Comparison of ENCODE assay signal across 32 cellular contexts in the genomic region with DNA sequence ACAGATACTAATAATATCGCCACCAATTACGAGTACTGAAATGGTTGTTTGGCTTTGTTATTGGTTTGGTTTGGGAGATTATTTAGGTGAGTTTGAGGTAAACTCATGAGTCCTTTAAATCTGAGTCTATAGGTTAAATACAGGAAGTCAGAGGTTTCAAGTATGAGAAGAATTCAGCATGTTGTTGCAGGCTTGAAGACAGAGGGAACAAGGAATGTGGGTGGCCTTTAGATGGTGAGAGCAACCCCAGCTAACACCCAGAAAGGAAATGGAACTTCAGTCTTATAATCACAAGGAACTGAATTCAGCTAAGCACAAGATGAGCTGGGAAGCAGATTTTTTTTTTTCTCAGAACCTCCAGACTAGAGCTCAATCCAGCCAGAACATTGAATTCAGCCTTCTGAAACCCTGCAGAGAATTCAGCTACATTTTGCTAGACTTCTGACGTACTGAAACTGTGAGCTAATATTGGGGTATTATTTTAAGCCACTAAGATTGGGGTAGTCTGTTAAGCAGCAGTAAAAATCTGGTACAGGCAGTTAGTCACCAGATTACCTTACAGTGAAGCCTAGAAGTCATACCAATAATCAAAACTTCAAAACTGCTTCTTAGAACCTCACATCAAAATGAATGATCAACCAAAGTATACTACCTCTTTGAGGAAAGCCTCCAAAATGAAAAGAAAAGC.
A peak's percentile ranks its signal among the peaks of the same experiment; 100 is the strongest.
DNase-seq lines count a peak whose midpoint lies in the region; ATAC-seq and TF ChIP-seq lines count a peak whose summit lies in the region.
"Had no signal": no experiment of that assay in that cellular context is flagged by ENCODE, and none has a peak within 500 bp of the region (broad histone marks: within the 10 kb centered on the region; RNA-seq: fewer than 3 reads in every experiment).

No MANE protein-coding gene starts in this region.

- H3K4me3 ChIP-seq in epithelial cell of esophagus (ENCODE audit: low read length) = no peak overlapping the region
- no peak overlapping the region for H3K4me3 ChIP-seq in mesenchymal stem cell (ENCODE audit: insufficient read depth in 1 of 2, low read depth in 1 of 2, low read length in 2 of 2)
- no peak overlapping the region for H3K4me3 ChIP-seq in BE2C (ENCODE audit: low read depth, low read length)
- no peak overlapping the region for H3K4me3 ChIP-seq in PC-3 (ENCODE audit: low read length)
- no peak overlapping the region for H3K4me3 ChIP-seq in transverse colon
- H3K4me3 ChIP-seq: BLaER1 treated with 17β-estradiol and CSF1 and Interleukin-3, amounts not matched to agents 10 nM and 100 nM; body of pancreas; colonic mucosa; HAP-1; pancreas; testis; uterus had no signal

- H2AK5ac ChIP-seq in mesenchymal stem cell (ENCODE audit: low read length, severe bottlenecking) = no peak overlapping the region

- H2BK12ac ChIP-seq in mesenchymal stem cell (ENCODE audit: low read length in 2 of 2) = no peak overlapping the region

- H3K79me1 ChIP-seq in mesenchymal stem cell (replicated peaks; ENCODE audit: low read length, poor library complexity, severe bottlenecking) = no peaks in the 10 kb centered on the region

- no peaks in the 10 kb centered on the region for H3K36me3 ChIP-seq in mesenchymal stem cell (ENCODE audit: control insufficient read depth in 1 of 2, insufficient read depth in 2 of 2, low read depth in 1 of 2, low read length in 2 of 2)
- H3K36me3 ChIP-seq in BE2C = no peaks in the 10 kb centered on the region
- H3K36me3 ChIP-seq in PC-3 (ENCODE audit: low read depth, low read length) = no peaks in the 10 kb centered on the region
- no peaks in the 10 kb centered on the region for H3K36me3 ChIP-seq in transverse colon
- H3K36me3 ChIP-seq: BLaER1 treated with 17β-estradiol and CSF1 and Interleukin-3, amounts not matched to agents 10 nM and 100 nM; colonic mucosa; HAP-1; pancreas; uterus had no signal

- H3K9me3 ChIP-seq in mesenchymal stem cell (ENCODE audit: control insufficient read depth, low read length) (no peaks in the 10 kb centered on the region), BE2C (no peaks in the 10 kb centered on the region), PC-3 (ENCODE audit: low read length) (no peaks in the 10 kb centered on the region), transverse colon (no peaks in the 10 kb centered on the region)
- H3K9me3 ChIP-seq: BLaER1 treated with 17β-estradiol and CSF1 and Interleukin-3, amounts not matched to agents 10 nM and 100 nM; body of pancreas; colonic mucosa; HAP-1; pancreas; testis; uterus had no signal

- H3K9ac ChIP-seq in mesenchymal stem cell (ENCODE audit: low read length) = no peak overlapping the region
- H3K9ac ChIP-seq in PC-3 (ENCODE audit: low read length) = no peak overlapping the region
- H3K9ac ChIP-seq: BLaER1 treated with 17β-estradiol and CSF1 and Interleukin-3, amounts not matched to agents 10 nM and 100 nM had no signal

- H3K4ac ChIP-seq in mesenchymal stem cell (ENCODE audit: low read depth in 1 of 2, low read length in 2 of 2) = no peak overlapping the region

- H3K4me1 ChIP-seq in mesenchymal stem cell (ENCODE audit: control insufficient read depth, insufficient read depth, low read depth, low read length) (no peaks in the 10 kb centered on the region), BE2C (no peaks in the 10 kb centered on the region), PC-3 (ENCODE audit: insufficient read depth, low read length) (no peaks in the 10 kb centered on the region), transverse colon (no peaks in the 10 kb centered on the region)
- H3K4me1 ChIP-seq: BLaER1 treated with 17β-estradiol and CSF1 and Interleukin-3, amounts not matched to agents 10 nM and 100 nM; body of pancreas; colonic mucosa; HAP-1; pancreas; testis; uterus had no signal

- no peak for TF ChIP-seq POLR2A in transverse colon (IDR thresholded peaks at IDR 0.05)

- TF ChIP-seq EP300 in transverse colon (IDR thresholded peaks at IDR 0.05; ENCODE audit: low read depth) = no peak

- peak overlapping the region; percentile 1 for H3K27ac ChIP-seq in mesenchymal stem cell (ENCODE audit: low read length, poor library complexity, severe bottlenecking)
- no peak overlapping the region for H3K27ac ChIP-seq in PC-3 (ENCODE audit: low read length)
- no peak overlapping the region for H3K27ac ChIP-seq in transverse colon
- H3K27ac ChIP-seq: BLaER1 treated with 17β-estradiol and CSF1 and Interleukin-3, amounts not matched to agents 10 nM and 100 nM; body of pancreas; colonic mucosa; pancreas; testis; uterus had no signal

- H2BK120ac ChIP-seq in mesenchymal stem cell (ENCODE audit: low read depth, low read length) = no peak overlapping the region

- BruUV-seq in PC-3 (replicated peaks; lab: Mats Ljungman, UMichigan) = no TSS peak

- DNase-seq in EL = peak; percentile 49
- peak; percentile 4 for DNase-seq in NCI-H226
- peak; percentile 69 for DNase-seq in epithelial cell of esophagus (ENCODE audit: low read depth)
- no peak for DNase-seq in mesenchymal stem cell
- DNase-seq in BE2C = no peak
- no peak for DNase-seq in PC-3
- DNase-seq in transverse colon = no peak
- DNase-seq in KBM-7 = no peak
- DNase-seq: ACHN; activated CD4-positive, alpha-beta T cell treated with anti-CD3 and anti-CD28 coated beads for 4 hours; activated CD8-positive, alpha-beta memory T cell treated with anti-CD3 and anti-CD28 coated beads for 24 hours; activated gamma-delta T cell; activated T-cell treated with anti-CD3 and anti-CD28 coated beads, Interleukin-2, amount 50 U/mL, for 1 hour; body of pancreas; colonic mucosa; COR-L47; DMS79; IMR-90; midbrain; natural killer cell; NCI-H1417 treated with DMSO at 0.1 percent for 48 hours; NCI-H2107; NCI-H446 treated with DMSO at 0.1 percent for 48 hours; pancreas; right cardiac atrium; SHP77 treated with DMSO at 0.1 percent for 48 hours; stimulated activated naive CD4-positive, alpha-beta T cell treated with Interleukin-2 at 50 U/mL for 16 hours; testis; uterus had no signal

- WGBS in mesenchymal stem cell = 83% methylated on average over 3 of the region's 3 CpGs
- WGBS in transverse colon (ENCODE audit: low coverage in 1 of 2), 2 donors = 82 to 86% methylated on average over 3 of the region's 3 CpGs

- H3K27me3 ChIP-seq in mesenchymal stem cell (ENCODE audit: control insufficient read depth in 1 of 2, insufficient read depth in 1 of 2, low read length in 2 of 2) = peaks cover 0 to 2% of the 10 kb centered on the region in 2 experiments
- H3K27me3 ChIP-seq in BE2C = no peaks in the 10 kb centered on the region
- H3K27me3 ChIP-seq in PC-3 (ENCODE audit: low read length) = 0 out of 2 replicates have a peak, but pooled peaks cover 14% of the 10 kb centered on the region
- H3K27me3 ChIP-seq in transverse colon = no peaks in the 10 kb centered on the region
- H3K27me3 ChIP-seq: BLaER1 treated with 17β-estradiol and CSF1 and Interleukin-3, amounts not matched to agents 10 nM and 100 nM; body of pancreas; colonic mucosa; pancreas; testis; uterus had no signal

- in situ Hi-C loops in transverse colon (cut with MboI; ENCODE audit: low pct_ligation_motif_present in 1 of 4, low pct_unique_long_range_greater_than_20kb in 1 of 4, low sequenced_read_pairs in 3 of 4) (no loop called here), KBM-7 (cut with MboI; ENCODE audit: low pct_unique_long_range_greater_than_20kb, low sequenced_read_pairs) (no loop called here)

- no peak overlapping the region for H2AFZ ChIP-seq in mesenchymal stem cell (ENCODE audit: low read depth, low read length)
- H2AFZ ChIP-seq in PC-3 (ENCODE audit: low read length) = no peak overlapping the region

- H3K9me2 ChIP-seq in PC-3 (replicated peaks; ENCODE audit: low read length) = no peaks in the 10 kb centered on the region

- no peak overlapping the region for H3K18ac ChIP-seq in mesenchymal stem cell (ENCODE audit: low read depth in 1 of 2, low read length in 2 of 2)

- no peaks in the 10 kb centered on the region for H4K20me1 ChIP-seq in PC-3 (ENCODE audit: low read length)
- H4K20me1 ChIP-seq: BLaER1 treated with 17β-estradiol and CSF1 and Interleukin-3, amounts not matched to agents 10 nM and 100 nM had no signal

- H3K23ac ChIP-seq in mesenchymal stem cell (ENCODE audit: low read length in 2 of 2) = no peak overlapping the region

- H3K4me2 ChIP-seq in mesenchymal stem cell (ENCODE audit: low read length, poor library complexity, severe bottlenecking) (no peak overlapping the region), PC-3 (ENCODE audit: low read length) (no peak overlapping the region)
- H3K4me2 ChIP-seq: BLaER1 treated with 17β-estradiol and CSF1 and Interleukin-3, amounts not matched to agents 10 nM and 100 nM had no signal

- TF ChIP-seq CTCF in epithelial cell of esophagus (IDR thresholded peaks at IDR 0.05; ENCODE audit: insufficient read depth, low read depth, low read length, missing control alignments) (no peak), BE2C (IDR thresholded peaks at IDR 0.05; ENCODE audit: low read depth, low read length) (no peak), PC-3 (conservative IDR thresholded peaks at IDR 0.05; ENCODE audit: low read depth, low read length) (no peak), transverse colon (IDR thresholded peaks at IDR 0.05) (no peak)

- no peak overlapping the region for H3K14ac ChIP-seq in mesenchymal stem cell (ENCODE audit: low read length in 2 of 2)

- no peak for ATAC-seq in PC-3
- ATAC-seq: body of pancreas, left lobe of liver, natural killer cell, pancreas, right cardiac atrium had no signal

- intact Hi-C loops in PC-3 (cut with micrococcal nuclease) = no loop called here
- intact Hi-C loops in transverse colon (cut with DNase I; ENCODE audit: low total_unique reads) = no loop called here

- CTCF ChIA-PET in PC-3 (lab: Charles Lee) = no interaction called here

- no peak overlapping the region for H2BK15ac ChIP-seq in mesenchymal stem cell (ENCODE audit: low read depth, poor library complexity, severe bottlenecking)

- POLR2A ChIA-PET in PC-3 (lab: Charles Lee; ENCODE audit: unreplicated experiment) = no interaction called here

- H4K91ac ChIP-seq in mesenchymal stem cell (ENCODE audit: low read length) = no peak overlapping the region

- no peaks in the 10 kb centered on the region for H3F3A ChIP-seq in PC-3 (ENCODE audit: low read length, unreplicated experiment)

- H4K8ac ChIP-seq in mesenchymal stem cell (ENCODE audit: low read length) = no peak overlapping the region

- no peak overlapping the region for H2BK5ac ChIP-seq in mesenchymal stem cell (ENCODE audit: low read depth, low read length, poor library complexity, severe bottlenecking)

- H3K79me2 ChIP-seq in PC-3 (ENCODE audit: low read length) = no peaks in the 10 kb centered on the region

Comparison
In these comparisons a context has a peak if more than half of its experiments do, and no peak if none do; other contexts are left out.
1. DNase-seq: peak in EL (single experiment), NCI-H226 (single experiment) and epithelial cell of esophagus (single experiment); none in mesenchymal stem cell (single experiment), BE2C (single experiment), PC-3 (single experiment), transverse colon (single experiment) and KBM-7 (single experiment).